Comparison of ENCODE assay signal across 8 cellular contexts in genomic region chr19:56393119-56394012, GRCh38.
DNase-seq lines count a peak whose midpoint lies in the region; ATAC-seq lines count a peak whose summit lies in the region.

Gene ZNF582, minus strand, starts transcription at chr19:56393534. Its CDS starts 1,782 bp downstream, at chr19:56391752.

- ATAC-seq in GM18498 (IDR thresholded peaks at IDR 0.05; ENCODE audit: unreplicated experiment) (peak; percentile 94), HG02870 (IDR thresholded peaks at IDR 0.05; ENCODE audit: unreplicated experiment) (peak; percentile 92), GM19328 (IDR thresholded peaks at IDR 0.05; ENCODE audit: unreplicated experiment) (no peak)

- DNase-seq in NCI-H2029 (lab: John Stamatoyannopoulos, UW) (peak; percentile 85), cerebellar cortex (ENCODE audit: low spot score) (peak; percentile 97), islet precursor cell (peak; percentile 95)
- DNase-seq in activated CD4-positive, CD25-positive, alpha-beta regulatory T cell (lab: John Stamatoyannopoulos, UW), result peak; percentile 73 to 87 (median 78)
- peak; percentile 87 for DNase-seq in stimulated activated CD4-positive, alpha-beta T cell treated with anti-CD3 and anti-CD28 coated beads, Interleukin-12 subunit alpha, Interleukin-12 subunit beta, amount 100 ng/mL, for 4 hours
